20 cellular contexts compared by ENCODE assay signal in the genomic region with DNA sequence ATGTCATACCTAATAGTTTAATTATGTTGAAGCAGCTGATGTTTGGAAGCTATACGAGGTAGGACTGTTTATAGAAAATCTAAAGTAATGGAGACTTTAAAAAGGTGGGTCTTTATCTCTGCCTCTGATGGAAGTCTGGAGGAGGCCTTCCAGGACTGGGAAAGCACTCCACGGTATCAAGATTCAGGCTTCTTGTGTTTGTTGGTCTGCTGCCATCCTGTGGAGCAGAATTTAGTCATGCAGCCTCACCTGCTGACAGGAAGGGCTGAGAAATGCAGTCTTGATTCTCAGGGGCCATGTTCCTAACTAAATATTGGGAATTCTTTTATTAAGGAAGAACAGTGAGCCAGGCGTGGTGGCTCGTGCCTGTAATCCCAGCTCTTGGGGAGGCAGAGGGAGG. TPM values are rescaled to one million over a fixed set of nuclear protein-coding genes. Genes with fewer than 3 reads are reported as not detected.
A peak's percentile ranks its signal among the peaks of the same experiment; 100 is the strongest.
DNase-seq lines count a peak whose midpoint lies in the region; FAIRE-seq lines count a peak whose summit lies in the region.
"Had no signal": no experiment of that assay in that cellular context is flagged by ENCODE, and none has a peak within 500 bp of the region (broad histone marks: within the 10 kb centered on the region; RNA-seq: fewer than 3 reads in every experiment).

No MANE protein-coding gene starts in this region.

- peak; percentile 67 for DNase-seq in A172 (ENCODE audit: low spot score)
- peak; percentile 39 for DNase-seq in LHCN-M2 (ENCODE audit: low read depth)
- DNase-seq in astrocyte of the hippocampus (ENCODE audit: low read depth, low spot score), result peak; percentile 61
- peak; percentile 16 for DNase-seq in iris pigment epithelial cell (ENCODE audit: low read depth)
- DNase-seq in activated CD4-positive, alpha-beta T cell treated with anti-CD3 and anti-CD28 coated beads, Interleukin-2, amount 50 U/mL, for 4 hours, result no peak
- DNase-seq in NCI-H345 treated with DMSO at 0.1 percent for 48 hours (lab: John Stamatoyannopoulos, UW; ENCODE audit: unreplicated experiment), result no peak
- no peak for DNase-seq in RKO (ENCODE audit: low spot score)
- DNase-seq in small intestine, result no peak
- DNase-seq: CD8-positive, alpha-beta memory T cell; DMS79 treated with DMSO at 0.1 percent for 48 hours; HCEC 1CT; KG1; MM.1S; NCI-H1092 treated with DMSO at 0.1 percent for 48 hours; NCI-H2081 treated with DMSO at 0.1 percent for 48 hours; NCI-H524 treated with DMSO at 0.1 percent for 48 hours; SHP77 treated with DMSO at 0.1 percent for 48 hours had no signal

- peaks cover 2 to 6% of the 10 kb centered on the region in 2 donors for H3K36me3 ChIP-seq in small intestine (ENCODE audit: control insufficient read depth in 2 of 2, insufficient read depth in 2 of 2, low read length in 2 of 2)

- no peak for FAIRE-seq in small intestine (lab: Jason Lieb, UNC)
- FAIRE-seq: D721Med, G401.6 had no signal

- 89 to 92% (median 92%) methylated on average over 4 of the region's 4 CpGs for WGBS in small intestine, 3 donors

- H3K9me3 ChIP-seq in small intestine (ENCODE audit: control insufficient read depth, low read depth), result no peaks in the 10 kb centered on the region
- H3K9me3 ChIP-seq: BLaER1 treated with 17β-estradiol and CSF1 and Interleukin-3, amounts not matched to agents 10 nM and 100 nM had no signal

- no peak overlapping the region for H3K27ac ChIP-seq in small intestine (ENCODE audit: low read depth in 1 of 2, low read length in 1 of 2)
- H3K27ac ChIP-seq: BLaER1 treated with 17β-estradiol and CSF1 and Interleukin-3, amounts not matched to agents 10 nM and 100 nM had no signal

- H3K4me3 ChIP-seq in small intestine (ENCODE audit: low read depth in 1 of 2, low read length in 2 of 2), result no peak overlapping the region
- H3K4me3 ChIP-seq: BLaER1 treated with 17β-estradiol and CSF1 and Interleukin-3, amounts not matched to agents 10 nM and 100 nM had no signal

- H3K4me1 ChIP-seq in small intestine (ENCODE audit: control insufficient read depth in 2 of 2, insufficient read depth in 1 of 2, low read depth in 1 of 2, low read length in 1 of 2), result no peaks in the 10 kb centered on the region
- H3K4me1 ChIP-seq: BLaER1 treated with 17β-estradiol and CSF1 and Interleukin-3, amounts not matched to agents 10 nM and 100 nM had no signal

- no peaks in the 10 kb centered on the region for H3K27me3 ChIP-seq in small intestine (ENCODE audit: control insufficient read depth in 2 of 2, insufficient read depth in 2 of 2, low read length in 2 of 2)
- H3K27me3 ChIP-seq: BLaER1 treated with 17β-estradiol and CSF1 and Interleukin-3, amounts not matched to agents 10 nM and 100 nM had no signal

RNA-seq across cellular contexts. Expression of a gene that starts 15.9 kb away (rescaled TPM):
- total RNA-seq in A172 (2014; rRNA removed; shearing (Covaris generic)), result 269 and 385 TPM in 2 replicates
- total RNA-seq in LHCN-M2 (2014; rRNA removed), result 117 and 154 TPM in 2 replicates
- polyA plus RNA-seq in LHCN-M2 (2012), result 30.4 TPM
- 10 to 100 TPM in 1 of 3 donors, 1 to 10 TPM in 2; 2.2 to 13.2 (median 6.2) TPM for polyA plus RNA-seq in small intestine

RNA-seq across cellular contexts. Expression of a gene that starts 37.6 kb away (rescaled TPM):
- total RNA-seq in A172 (2014; rRNA removed; shearing (Covaris generic)), result 63.1 and 68.9 TPM in 2 replicates
- 6.1 and 9.9 TPM in 2 replicates for total RNA-seq in LHCN-M2 (2014; rRNA removed)
- 9.4 TPM for polyA plus RNA-seq in LHCN-M2 (2012)
- 1 to 10 TPM; 1.3 to 3.8 (median 2.2) TPM for polyA plus RNA-seq in small intestine

Comparison
In these comparisons a context has a peak if more than half of its experiments do, and no peak if none do; other contexts are left out.
1. DNase-seq: peak in A172 (single experiment), LHCN-M2 (single experiment), astrocyte of the hippocampus (single experiment) and iris pigment epithelial cell (single experiment); none in activated CD4-positive, alpha-beta T cell treated with anti-CD3 and anti-CD28 coated beads, Interleukin-2, amount 50 U/mL, for 4 hours (0 of 2), NCI-H345 treated with DMSO at 0.1 percent for 48 hours (single experiment), RKO (single experiment) and small intestine (single experiment).